14 cellular contexts compared by ENCODE assay signal in genomic region chr10:122139627-122140151, GRCh38.
DNase-seq lines count a peak whose midpoint lies in the region; ATAC-seq and TF ChIP-seq lines count a peak whose summit lies in the region.
"Had no signal": no experiment of that assay in that cellular context is flagged by ENCODE, and none has a peak within 500 bp of the region (broad histone marks: within the 10 kb centered on the region; RNA-seq: fewer than 3 reads in every experiment).

No MANE protein-coding gene starts in this region.

- no peak for ATAC-seq in lower lobe of right lung
- ATAC-seq: stimulated activated naive CD8-positive, alpha-beta T cell treated with anti-CD3 and anti-CD28 coated beads, Interleukin-15, Interleukin-2, amounts not matched to agents 100 U/mL and 50 U/mL, for 24 hours had no signal

- peak overlapping the region; percentile 76 to 95 for H3K27ac ChIP-seq in coronary artery
- peak overlapping the region; percentile 65 for H3K27ac ChIP-seq in lower lobe of right lung
- peak overlapping the region; percentile 69 for H3K27ac ChIP-seq in subcutaneous abdominal adipose tissue (ENCODE audit: low read depth, low read length)
- H3K27ac ChIP-seq: pancreas had no signal

- intact Hi-C loops in lower lobe of right lung (cut with DNase I), result no loop called here

- TF ChIP-seq CTCF in coronary artery (IDR thresholded peaks at IDR 0.05) (no peak), lower lobe of right lung (IDR thresholded peaks at IDR 0.05) (no peak)

- H3K27me3 ChIP-seq in lower lobe of right lung (ENCODE audit: low read depth) (no peaks in the 10 kb centered on the region), subcutaneous abdominal adipose tissue (ENCODE audit: control insufficient read depth in 5 of 5, insufficient read depth in 4 of 5, low read length in 5 of 5) (no peaks in the 10 kb centered on the region)
- H3K27me3 ChIP-seq: pancreas had no signal

- no peak overlapping the region for H3K9ac ChIP-seq in subcutaneous abdominal adipose tissue (ENCODE audit: low read length in 5 of 5)

- peak overlapping the region; percentile 9 for H3K4me3 ChIP-seq in coronary artery
- H3K4me3 ChIP-seq in lower lobe of right lung, result no peak overlapping the region
- no peak overlapping the region for H3K4me3 ChIP-seq in subcutaneous abdominal adipose tissue (ENCODE audit: low read depth in 1 of 5, low read length in 5 of 5)
- H3K4me3 ChIP-seq: pancreas had no signal

- H3K4me1 ChIP-seq in lower lobe of right lung, result peaks cover 55% of the 10 kb centered on the region
- peaks cover 28 to 57% (median 44%) of the 10 kb centered on the region in 5 donors for H3K4me1 ChIP-seq in subcutaneous abdominal adipose tissue (ENCODE audit: control insufficient read depth in 5 of 5, insufficient read depth in 5 of 5, low read length in 5 of 5)

- H3K9me3 ChIP-seq in lower lobe of right lung (no peaks in the 10 kb centered on the region), subcutaneous abdominal adipose tissue (ENCODE audit: control insufficient read depth in 5 of 5, low read length in 5 of 5) (no peaks in the 10 kb centered on the region)
- H3K9me3 ChIP-seq: pancreas had no signal

- H3K36me3 ChIP-seq in lower lobe of right lung, result peaks cover 43% of the 10 kb centered on the region
- peaks cover 0 to 22% (median 15%) of the 10 kb centered on the region in 5 donors for H3K36me3 ChIP-seq in subcutaneous abdominal adipose tissue (ENCODE audit: control insufficient read depth in 5 of 5, insufficient read depth in 5 of 5, low read length in 5 of 5)
- H3K36me3 ChIP-seq: pancreas had no signal

- peak; percentile 67 for DNase-seq in NCI-H524 treated with DMSO at 0.1 percent for 48 hours (lab: John Stamatoyannopoulos, UW)
- no peak for DNase-seq in coronary artery (ENCODE audit: low spot score)
- DNase-seq in lower lobe of right lung, result no peak
- DNase-seq in NCI-H748 (lab: John Stamatoyannopoulos, UW; ENCODE audit: unreplicated experiment), result no peak
- no peak for DNase-seq in NCI-H1048 (lab: John Stamatoyannopoulos, UW)
- DNase-seq in OCI-M1 (lab: John Stamatoyannopoulos, UW), result no peak
- DNase-seq in stimulated activated CD8-positive, alpha-beta memory T cell treated with anti-CD3 and anti-CD28 coated beads, Interleukin-4, amount 100 ng/mL, for 48 hours, result no peak
- DNase-seq: cortex of kidney; foreskin melanocyte; GOT3; pancreas; stimulated activated CD4-positive, alpha-beta T cell treated with anti-CD3 and anti-CD28 coated beads, Interleukin-2, amount 100 ng/mL, for 48 hours; stimulated activated naive CD8-positive, alpha-beta T cell treated with anti-CD3 and anti-CD28 coated beads, Interleukin-15, Interleukin-2, amounts not matched to agents 100 U/mL and 50 U/mL, for 24 hours had no signal
